ENCODE assay signal across 22 cellular contexts in genomic region chr2:97724946-97725688, GRCh38. TPM values are rescaled to one million over a fixed set of nuclear protein-coding genes. Genes with fewer than 3 reads are reported as not detected.
DNase-seq lines count a peak whose midpoint lies in the region; ATAC-seq, FAIRE-seq and TF ChIP-seq lines count a peak whose summit lies in the region.
"Had no signal": no experiment of that assay in that cellular context is flagged by ENCODE, and none has a peak within 500 bp of the region (broad histone marks: within the 10 kb centered on the region; RNA-seq: fewer than 3 reads in every experiment).

No MANE protein-coding gene starts in this region.

- ATAC-seq in stimulated activated naive CD8-positive, alpha-beta T cell treated with anti-CD3 and anti-CD28 coated beads, Interleukin-15, Interleukin-2, amounts not matched to agents 100 U/mL and 50 U/mL, for 24 hours: no peak
- no peak; the same call in 2 of the 3 replicates for ATAC-seq in HepG2
- ATAC-seq: activated naive CD4-positive, alpha-beta T cell treated with anti-CD3 and anti-CD28 coated beads, Interleukin-2, amount 50 U/mL, for 72 hours had no signal

- TF ChIP-seq RAD21 in HepG2 (CRISPR knock-in tag; IDR thresholded peaks at IDR 0.05): no peak

- H3K4me1 ChIP-seq in HepG2 (ENCODE audit: insufficient read depth, low read length): no peaks in the 10 kb centered on the region
- H3K4me1 ChIP-seq: prostate gland had no signal

- peaks cover 76% of the 10 kb centered on the region for H3K36me3 Mint-ChIP-seq in stimulated activated naive CD8-positive, alpha-beta T cell treated with anti-CD3 and anti-CD28 coated beads, Interleukin-15, Interleukin-2, amounts not matched to agents 100 ng/mL and 50 ng/mL, for 24 hours (ENCODE audit: low read depth)
- peaks cover 26% of the 10 kb centered on the region for H3K36me3 Mint-ChIP-seq in activated naive CD8-positive, alpha-beta T cell

- H3K9me3 Mint-ChIP-seq in stimulated activated naive CD8-positive, alpha-beta T cell treated with anti-CD3 and anti-CD28 coated beads, Interleukin-15, Interleukin-2, amounts not matched to agents 100 ng/mL and 50 ng/mL, for 24 hours: peaks cover under 1% of the 10 kb centered on the region
- no peaks in the 10 kb centered on the region for H3K9me3 Mint-ChIP-seq in activated naive CD8-positive, alpha-beta T cell (ENCODE audit: low read depth)
- H3K9me3 Mint-ChIP-seq: activated B cell treated with CpG ODN at 0.5 μM for 24 hours; activated naive CD4-positive, alpha-beta T cell treated with anti-CD3 and anti-CD28 coated beads, Interleukin-2, amount 50 U/mL, for 72 hours had no signal

- no peak for TF ChIP-seq POLR2A in HepG2 (IDR thresholded peaks at IDR 0.05; ENCODE audit: insufficient read depth in 1 of 2, low read depth in 2 of 2, low read length in 2 of 2)

- peaks cover 5% of the 10 kb centered on the region; the same call in 1 of the 2 replicates for H3K9me3 ChIP-seq in HepG2 (ENCODE audit: low read length)
- H3K9me3 ChIP-seq: prostate gland had no signal

- CTCF ChIA-PET in HepG2 (lab: Yijun Ruan, JAX; ENCODE audit: low intra/inter-chr PET ratio, low total read pairs): no interaction called here

- FAIRE-seq in HepG2 (lab: Jason Lieb, UNC): no peak
- FAIRE-seq: GM12891, small intestine had no signal

- H3K27ac ChIP-seq in HepG2 (ENCODE audit: extremely low read length, insufficient read depth, low read length): no peak overlapping the region
- H3K27ac ChIP-seq: dorsolateral prefrontal cortex, prostate gland had no signal

- no peaks in the 10 kb centered on the region; a peak in 1 of 5 replicates for H3K27me3 ChIP-seq in HepG2 (ENCODE audit: control insufficient read depth in 1 of 2, insufficient read depth in 2 of 2, low read length in 2 of 2)

- H3K79me2 ChIP-seq in HepG2 (ENCODE audit: insufficient read depth, low read length): no peaks in the 10 kb centered on the region

- in situ Hi-C loops in HepG2 (cut with HindIII; ENCODE audit: extremely low pct_ligation_motif_present, low pct_unique_long_range_greater_than_20kb) (no loop called here), GM13977 (cut with MboI; ENCODE audit: low pct_unique_long_range_greater_than_20kb, low sequenced_read_pairs, unreplicated experiment) (no loop called here)

- H3K4me2 ChIP-seq in HepG2 (ENCODE audit: low read depth, low read length): no peak overlapping the region

- no peak overlapping the region for H3K4me3 ChIP-seq in HepG2 (replicated peaks in 1 of 3; ENCODE audit: insufficient read depth in 1 of 3, low read depth in 2 of 3, low read length in 3 of 3)
- H3K4me3 ChIP-seq: dorsolateral prefrontal cortex, esophagus muscularis mucosa, lung, prostate gland had no signal

- peak overlapping the region; percentile 11 for H3K4me3 Mint-ChIP-seq in stimulated activated naive CD8-positive, alpha-beta T cell treated with anti-CD3 and anti-CD28 coated beads, Interleukin-15, Interleukin-2, amounts not matched to agents 100 ng/mL and 50 ng/mL, for 24 hours
- peak overlapping the region; percentile 65 for H3K4me3 Mint-ChIP-seq in activated naive CD8-positive, alpha-beta T cell
- H3K4me3 Mint-ChIP-seq: activated B cell treated with CpG ODN at 0.5 μM for 24 hours had no signal

- H4K20me1 ChIP-seq in HepG2 (ENCODE audit: insufficient read depth, low read length): no peaks in the 10 kb centered on the region

- POLR2A ChIA-PET in HepG2 (lab: Yijun Ruan, JAX): no interaction called here

- TF ChIP-seq CTCF in HepG2 (CRISPR knock-in tag; IDR thresholded peaks at IDR 0.05) (peak; percentile 27), GM13977 (IDR thresholded peaks at IDR 0.05; ENCODE audit: extremely low read depth, insufficient read depth, missing control alignments) (no peak)

- intact Hi-C loops in HepG2 (cut with micrococcal nuclease; ENCODE audit: unreplicated experiment): no loop called here

- DNase-seq in stimulated activated naive CD8-positive, alpha-beta T cell treated with anti-CD3 and anti-CD28 coated beads, Interleukin-15, Interleukin-2, amounts not matched to agents 100 U/mL and 50 U/mL, for 24 hours: no peak
- no peak for DNase-seq in HepG2 (ENCODE audit: low spot score)
- no peak for DNase-seq in NCI-H1417 (lab: John Stamatoyannopoulos, UW)
- no peak for DNase-seq in epidermal melanocyte (ENCODE audit: insufficient read length, low spot score)
- DNase-seq in GM13977 (ENCODE audit: low spot score): no peak
- no peak for DNase-seq in activated CD4-positive, CD25-positive, alpha-beta regulatory T cell treated with anti-CD3 and anti-CD28 coated beads, Interleukin-2, amount 50 U/mL, for 72 hours
- DNase-seq: activated B cell treated with CpG ODN at 0.5 μM for 24 hours; DMS 273 treated with DMSO at 0.1 percent for 48 hours; NCI-H1105 treated with DMSO at 0.1 percent for 48 hours; NCI-H69; OCI-M1; small intestine; stimulated activated CD4-positive, alpha-beta T cell treated with anti-CD3 and anti-CD28 coated beads, Interleukin-4, amount 100 ng/mL, for 24 hours; substantia nigra had no signal

- BruUV-seq in HepG2 (replicated peaks; lab: Mats Ljungman, UMichigan): no TSS peak

- WGBS in HepG2 (ENCODE audit: low lambda C conversion rate): 80% methylated on average over 28 of the region's 31 CpGs

- H2AFZ ChIP-seq in HepG2 (ENCODE audit: low read length): no peak overlapping the region

- TF ChIP-seq EP300 in HepG2 (IDR thresholded peaks at IDR 0.05; ENCODE audit: low read depth in 2 of 2, low read length in 2 of 2) (no peak), HepG2 (CRISPR knock-in tag; IDR thresholded peaks at IDR 0.05; ENCODE audit: borderline replicate concordance) (no peak)

- H3K27me3 Mint-ChIP-seq in stimulated activated naive CD8-positive, alpha-beta T cell treated with anti-CD3 and anti-CD28 coated beads, Interleukin-15, Interleukin-2, amounts not matched to agents 100 ng/mL and 50 ng/mL, for 24 hours: no peaks in the 10 kb centered on the region
- H3K27me3 Mint-ChIP-seq in activated naive CD8-positive, alpha-beta T cell: no peaks in the 10 kb centered on the region
- H3K27me3 Mint-ChIP-seq: activated B cell treated with CpG ODN at 0.5 μM for 24 hours had no signal

- peak overlapping the region; percentile 72 for H3K27ac Mint-ChIP-seq in stimulated activated naive CD8-positive, alpha-beta T cell treated with anti-CD3 and anti-CD28 coated beads, Interleukin-15, Interleukin-2, amounts not matched to agents 100 ng/mL and 50 ng/mL, for 24 hours
- H3K27ac Mint-ChIP-seq in activated naive CD8-positive, alpha-beta T cell: peak overlapping the region; percentile 91
- H3K27ac Mint-ChIP-seq: activated B cell treated with CpG ODN at 0.5 μM for 24 hours had no signal

- peaks cover 91% of the 10 kb centered on the region for H3K4me1 Mint-ChIP-seq in stimulated activated naive CD8-positive, alpha-beta T cell treated with anti-CD3 and anti-CD28 coated beads, Interleukin-15, Interleukin-2, amounts not matched to agents 100 ng/mL and 50 ng/mL, for 24 hours (ENCODE audit: low read depth)
- H3K4me1 Mint-ChIP-seq in activated naive CD8-positive, alpha-beta T cell (ENCODE audit: low read depth): peaks cover 67% of the 10 kb centered on the region
- H3K4me1 Mint-ChIP-seq: activated B cell treated with CpG ODN at 0.5 μM for 24 hours had no signal

- H3K36me3 ChIP-seq in HepG2 (replicated peaks in 1 of 2; ENCODE audit: control insufficient read depth in 1 of 2, insufficient read depth in 2 of 2, low read length in 2 of 2): no peaks in the 10 kb centered on the region
- H3K36me3 ChIP-seq: esophagus muscularis mucosa, prostate gland had no signal

- no peak overlapping the region for H3K9ac ChIP-seq in HepG2 (ENCODE audit: insufficient read depth, low read depth, low read length)

RNA-seq across cellular contexts. Expression of gene ZAP70, which starts 11.7 kb away (rescaled TPM):
- total RNA-seq in HepG2 (2016; rRNA removed; fragmentation: Illumina TruSeq; extraction: Trizol): 0.18 and 0.51 TPM in 2 replicates
- total RNA-seq in HepG2 (2016; cell fraction: cytosol; rRNA removed; fragmentation: Illumina TruSeq; extraction: Trizol; ENCODE audit: low read depth): not detected in 2 replicates
- total RNA-seq in HepG2 (2016; cell fraction: insoluble cytoplasmic fraction; rRNA removed; fragmentation: Illumina TruSeq; extraction: Trizol): 0.24 and 0.43 TPM in 2 replicates
- not detected in 2 replicates for total RNA-seq in HepG2 (2016; cell fraction: membrane; rRNA removed; fragmentation: Illumina TruSeq; extraction: Trizol)
- 0.28 and 0.31 TPM in 2 replicates for total RNA-seq in HepG2 (2016; cell fraction: nucleus; rRNA removed; fragmentation: Illumina TruSeq; extraction: Trizol)
- 4.0 and 7.1 TPM in 2 replicates for polyA plus RNA-seq in HepG2 (2011; rRNA removed)
- 2.5 and 3.2 TPM in 2 replicates for polyA plus RNA-seq in HepG2 (2011; cell fraction: cytosol; rRNA removed)
- 64.9 and 67.7 TPM in 2 replicates for polyA plus RNA-seq in HepG2 (2011; cell fraction: nucleus; rRNA removed)
- 2.2 and 3.6 TPM in 2 replicates for polyA plus RNA-seq in HepG2 (2012)
- not detected in 2 replicates for polyA plus RNA-seq in HepG2 (2016; cell fraction: cytosol; fragmentation: Illumina TruSeq; extraction: Trizol; ENCODE audit: low read depth)
- polyA plus RNA-seq in HepG2 (2016; cell fraction: insoluble cytoplasmic fraction; fragmentation: Illumina TruSeq; extraction: Trizol; ENCODE audit: low read depth): 0.27 and 0.57 TPM in 2 replicates
- polyA plus RNA-seq in HepG2 (2016; cell fraction: membrane; fragmentation: Illumina TruSeq; extraction: Trizol; ENCODE audit: low read depth): not detected in 2 replicates
- 1.00 and 1.1 TPM in 2 replicates for polyA plus RNA-seq in HepG2 (2016; cell fraction: nucleus; fragmentation: Illumina TruSeq; extraction: Trizol; ENCODE audit: insufficient read depth, low read depth)
- polyA minus RNA-seq in HepG2 (2011; rRNA and poly(A)+ RNA removed; ENCODE audit: low replicate concordance): 5.3 TPM in 1 of 2 replicates, not detected in the other
- polyA minus RNA-seq in HepG2 (2011; cell fraction: cytosol; rRNA and poly(A)+ RNA removed): 1.5 and 1.6 TPM in 2 replicates
- 5.0 and 5.6 TPM in 2 replicates for polyA minus RNA-seq in HepG2 (2011; cell fraction: nucleus; rRNA and poly(A)+ RNA removed)

RNA-seq across cellular contexts. Expression of gene C2orf92, which starts 55.6 kb away (rescaled TPM):
- total RNA-seq in HepG2 (2016; rRNA removed; fragmentation: Illumina TruSeq; extraction: Trizol): 1.5 and 4.9 TPM in 2 replicates
- total RNA-seq in HepG2 (2016; cell fraction: cytosol; rRNA removed; fragmentation: Illumina TruSeq; extraction: Trizol; ENCODE audit: low read depth): 1.7 and 3.6 TPM in 2 replicates
- total RNA-seq in HepG2 (2016; cell fraction: insoluble cytoplasmic fraction; rRNA removed; fragmentation: Illumina TruSeq; extraction: Trizol): 1.2 and 6.7 TPM in 2 replicates
- total RNA-seq in HepG2 (2016; cell fraction: membrane; rRNA removed; fragmentation: Illumina TruSeq; extraction: Trizol): 2.5 and 2.8 TPM in 2 replicates
- total RNA-seq in HepG2 (2016; cell fraction: nucleus; rRNA removed; fragmentation: Illumina TruSeq; extraction: Trizol): 9.5 and 13.0 TPM in 2 replicates
- polyA plus RNA-seq in HepG2 (2011; rRNA removed): 5.0 and 9.4 TPM in 2 replicates
- 0.79 and 0.97 TPM in 2 replicates for polyA plus RNA-seq in HepG2 (2011; cell fraction: cytosol; rRNA removed)
- polyA plus RNA-seq in HepG2 (2011; cell fraction: nucleus; rRNA removed): 23.3 and 26.6 TPM in 2 replicates
- 4.1 TPM in 2 replicates for polyA plus RNA-seq in HepG2 (2012)
- 1.4 and 1.6 TPM in 2 replicates for polyA plus RNA-seq in HepG2 (2016; cell fraction: cytosol; fragmentation: Illumina TruSeq; extraction: Trizol; ENCODE audit: low read depth)
- 0.93 and 1.3 TPM in 2 replicates for polyA plus RNA-seq in HepG2 (2016; cell fraction: insoluble cytoplasmic fraction; fragmentation: Illumina TruSeq; extraction: Trizol; ENCODE audit: low read depth)
- polyA plus RNA-seq in HepG2 (2016; cell fraction: membrane; fragmentation: Illumina TruSeq; extraction: Trizol; ENCODE audit: low read depth): 1.4 and 2.0 TPM in 2 replicates
- polyA plus RNA-seq in HepG2 (2016; cell fraction: nucleus; fragmentation: Illumina TruSeq; extraction: Trizol; ENCODE audit: insufficient read depth, low read depth): 22.0 and 25.3 TPM in 2 replicates
- 3.2 and 12.3 TPM in 2 replicates for polyA minus RNA-seq in HepG2 (2011; rRNA and poly(A)+ RNA removed; ENCODE audit: low replicate concordance)
- polyA minus RNA-seq in HepG2 (2011; cell fraction: cytosol; rRNA and poly(A)+ RNA removed): 0.62 and 0.89 TPM in 2 replicates
- 23.7 and 26.4 TPM in 2 replicates for polyA minus RNA-seq in HepG2 (2011; cell fraction: nucleus; rRNA and poly(A)+ RNA removed)
